ENCODE assay signal across 2 cellular contexts in genomic region chr7:908159-908918, GRCh38.
TF ChIP-seq lines count a peak whose summit lies in the region.

No MANE protein-coding gene starts in this region.

TF ChIP-seq in GM23338, 12 proteins besides CTCF, POLR2A, EP300 and RAD21:
- no peak for TF ChIP-seq ZNF462 (CRISPR knock-in tag; IDR thresholded peaks at IDR 0.05)
- TF ChIP-seq EZH2 (IDR thresholded peaks at IDR 0.05; ENCODE audit: low read depth, unreplicated experiment), result no peak
- no peak for TF ChIP-seq ETS1 (IDR thresholded peaks at IDR 0.05)
- no peak for TF ChIP-seq EZH2phosphoT487 (IDR thresholded peaks at IDR 0.05; ENCODE audit: unreplicated experiment)
- TF ChIP-seq JUNB (IDR thresholded peaks at IDR 0.05; ENCODE audit: unreplicated experiment), result no peak
- TF ChIP-seq NANOG (IDR thresholded peaks at IDR 0.05; ENCODE audit: borderline replicate concordance), result no peak
- no peak for TF ChIP-seq ZNF331 (CRISPR knock-in tag; IDR thresholded peaks at IDR 0.05; ENCODE audit: low read depth)
- no peak for TF ChIP-seq CREB1 (CRISPR knock-in tag; IDR thresholded peaks at IDR 0.05; ENCODE audit: low read depth)
- no peak for TF ChIP-seq STAT1 (IDR thresholded peaks at IDR 0.05; ENCODE audit: unreplicated experiment)
- TF ChIP-seq ZNF114 (CRISPR knock-in tag; IDR thresholded peaks at IDR 0.05), result no peak
- TF ChIP-seq REST (IDR thresholded peaks at IDR 0.05; ENCODE audit: unreplicated experiment), result no peak
- TF ChIP-seq POLR2AphosphoS5 (IDR thresholded peaks at IDR 0.05; ENCODE audit: low read depth), result no peak

TF ChIP-seq in IMR-90, 13 proteins besides CTCF, POLR2A, EP300 and RAD21:
- TF ChIP-seq USF2 (IDR thresholded peaks at IDR 0.05; ENCODE audit: low read depth, low read length) (no peak), FOS (IDR thresholded peaks at IDR 0.05; ENCODE audit: low read depth, low read length) (no peak), RFX5 (IDR thresholded peaks at IDR 0.05; ENCODE audit: low read depth, low read length) (no peak), NFE2L2 (IDR thresholded peaks at IDR 0.05; ENCODE audit: low read depth, low read length) (no peak), SMC3 (IDR thresholded peaks at IDR 0.05; ENCODE audit: low read depth, low read length) (no peak), MXI1 (IDR thresholded peaks at IDR 0.05; ENCODE audit: borderline replicate concordance, low read depth, low read length) (no peak), CEBPB (IDR thresholded peaks at IDR 0.05; ENCODE audit: low read depth, low read length) (no peak), ELK1 (IDR thresholded peaks at IDR 0.05; ENCODE audit: borderline replicate concordance, low read depth, low read length) (no peak), RCOR1 (IDR thresholded peaks at IDR 0.05; ENCODE audit: insufficient replicate concordance, low read length) (no peak), MAFK (IDR thresholded peaks at IDR 0.05; ENCODE audit: low read depth, low read length) (no peak), CHD1 (IDR thresholded peaks at IDR 0.05; ENCODE audit: low read depth, low read length) (no peak), BHLHE40 (IDR thresholded peaks at IDR 0.05; ENCODE audit: low read depth, low read length) (no peak), MAZ (IDR thresholded peaks at IDR 0.05; ENCODE audit: borderline replicate concordance, low read depth, low read length) (no peak)
